Comparison of ENCODE assay signal across 21 cellular contexts in the genomic region with DNA sequence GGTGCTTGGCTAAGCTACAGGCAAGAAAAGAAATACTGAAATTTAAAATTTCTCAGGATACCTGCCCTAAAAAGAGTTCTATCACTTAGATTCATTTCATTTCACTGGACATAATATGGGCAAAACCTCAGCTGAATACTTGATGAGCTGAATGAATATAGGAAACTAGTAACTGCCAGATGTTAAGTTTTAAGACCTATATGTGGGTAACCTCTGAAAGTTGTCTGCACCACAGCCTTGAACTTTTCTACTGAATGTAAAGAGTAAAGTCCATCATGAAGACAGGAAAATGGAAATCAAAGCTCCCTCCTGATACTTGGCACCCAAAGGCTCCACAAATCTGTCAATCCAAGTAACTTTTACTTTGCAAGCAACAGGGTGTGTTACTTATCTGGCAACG. TPM values are rescaled to one million over a fixed set of nuclear protein-coding genes. Genes with fewer than 3 reads are reported as not detected.
A peak's percentile ranks its signal among the peaks of the same experiment; 100 is the strongest.
DNase-seq lines count a peak whose midpoint lies in the region; ATAC-seq and TF ChIP-seq lines count a peak whose summit lies in the region.
"Had no signal": no experiment of that assay in that cellular context is flagged by ENCODE, and none has a peak within 500 bp of the region (broad histone marks: within the 10 kb centered on the region; RNA-seq: fewer than 3 reads in every experiment).

No MANE protein-coding gene starts in this region.

- H3K4me3 Mint-ChIP-seq in activated T-helper 17 cell treated with anti-CD3 and anti-CD28 coated beads, Interleukin-2, amount 50 U/mL, for 72 hours: no peak overlapping the region

- H3K36me3 Mint-ChIP-seq in activated T-helper 17 cell treated with anti-CD3 and anti-CD28 coated beads, Interleukin-2, amount 50 U/mL, for 72 hours (ENCODE audit: low read depth): peaks cover 37% of the 10 kb centered on the region

- H3K27me3 ChIP-seq in heart right ventricle (no peaks in the 10 kb centered on the region), subcutaneous abdominal adipose tissue (ENCODE audit: control insufficient read depth in 5 of 5, insufficient read depth in 4 of 5, low read length in 5 of 5) (no peaks in the 10 kb centered on the region)
- H3K27me3 ChIP-seq: SJSA1 had no signal

- H3K27ac Mint-ChIP-seq in activated T-helper 17 cell treated with anti-CD3 and anti-CD28 coated beads, Interleukin-2, amount 50 U/mL, for 72 hours: no peak overlapping the region

- no peak for TF ChIP-seq CTCF in heart right ventricle (IDR thresholded peaks at IDR 0.05)
- no peak for TF ChIP-seq CTCF in mucosa of descending colon (IDR thresholded peaks at IDR 0.05)

- no peaks in the 10 kb centered on the region for H3K9me3 Mint-ChIP-seq in activated T-helper 17 cell treated with anti-CD3 and anti-CD28 coated beads, Interleukin-2, amount 50 U/mL, for 72 hours

- H3K36me3 ChIP-seq in heart right ventricle (no peaks in the 10 kb centered on the region), mucosa of descending colon (ENCODE audit: low read depth) (no peaks in the 10 kb centered on the region), subcutaneous abdominal adipose tissue (ENCODE audit: control insufficient read depth in 5 of 5, insufficient read depth in 5 of 5, low read length in 5 of 5) (no peaks in the 10 kb centered on the region)
- H3K36me3 ChIP-seq: SJSA1 had no signal

- H3K9me3 ChIP-seq in heart right ventricle: no peaks in the 10 kb centered on the region
- H3K9me3 ChIP-seq in mucosa of descending colon: no peaks in the 10 kb centered on the region
- H3K9me3 ChIP-seq in subcutaneous abdominal adipose tissue (ENCODE audit: control insufficient read depth in 5 of 5, low read length in 5 of 5): no peaks in the 10 kb centered on the region
- H3K9me3 ChIP-seq: SJSA1 had no signal

- intact Hi-C loops in heart right ventricle (cut with DNase I) (loop anchor here in 2 of 10 donors (1.0 to 5.0 kb wide), 2 partner anchors 40 to 72 kb away; no protein-coding TSS in a partner anchor), Right ventricle myocardium superior (cut with DNase I) (no loop called here), mucosa of descending colon (cut with DNase I, micrococcal nuclease) (no loop called here)

- no peak for ATAC-seq in heart right ventricle
- no peak for ATAC-seq in Right ventricle myocardium superior (ENCODE audit: poor library complexity)
- ATAC-seq in activated T-helper 17 cell treated with anti-CD3 and anti-CD28 coated beads, Interleukin-2, amount 50 U/mL, for 72 hours (replicated peaks): peak; percentile 57
- ATAC-seq in mucosa of descending colon: peak; percentile 4
- ATAC-seq: PC-3 had no signal

- H3K4me3 ChIP-seq in heart right ventricle (no peak overlapping the region), mucosa of descending colon (no peak overlapping the region), subcutaneous abdominal adipose tissue (ENCODE audit: low read depth in 1 of 5, low read length in 5 of 5) (no peak overlapping the region)
- H3K4me3 ChIP-seq: SJSA1 had no signal

- H3K9ac ChIP-seq in subcutaneous abdominal adipose tissue (ENCODE audit: low read length in 5 of 5): no peak overlapping the region

- H3K4me1 Mint-ChIP-seq in activated T-helper 17 cell treated with anti-CD3 and anti-CD28 coated beads, Interleukin-2, amount 50 U/mL, for 72 hours: peaks cover 12% of the 10 kb centered on the region

- H3K27me3 Mint-ChIP-seq in activated T-helper 17 cell treated with anti-CD3 and anti-CD28 coated beads, Interleukin-2, amount 50 U/mL, for 72 hours: no peaks in the 10 kb centered on the region

- DNase-seq in heart right ventricle: no peak
- no peak for DNase-seq in Right ventricle myocardium superior
- no peak for DNase-seq in mucosa of descending colon
- DNase-seq in NCI-H2196 treated with DMSO at 0.1 percent for 48 hours (lab: John Stamatoyannopoulos, UW; ENCODE audit: unreplicated experiment): no peak
- DNase-seq in T1000 (lab: John Stamatoyannopoulos, UW): no peak
- no peak for DNase-seq in HT-29 (ENCODE audit: low spot score)
- DNase-seq: Calu3, DMS79 treated with DMSO at 0.1 percent for 48 hours, HCEC 1CT, IMR-90, KG1, NCI-H1092, NCI-H1417 treated with DMSO at 0.1 percent for 48 hours, NCI-H1694 treated with DMSO at 0.1 percent for 48 hours, NCI-H2081, NCI-H226, NCI-H510A treated with DMSO at 0.1 percent for 48 hours, PC-3 had no signal

- H3K27ac ChIP-seq in heart right ventricle: peak overlapping the region in 8 of 10 donors; percentile 33 to 83 (median 60)
- peak overlapping the region; percentile 32 for H3K27ac ChIP-seq in subcutaneous abdominal adipose tissue (ENCODE audit: low read depth, low read length)
- H3K27ac ChIP-seq: SJSA1 had no signal

- WGBS in heart right ventricle, 2 donors: 68 to 86% methylated on average over 1 of the region's 1 CpG

- peaks cover 17 to 57% (median 36%) of the 10 kb centered on the region in 9 donors for H3K4me1 ChIP-seq in heart right ventricle
- H3K4me1 ChIP-seq in mucosa of descending colon (ENCODE audit: low read depth): peaks cover 17% of the 10 kb centered on the region
- H3K4me1 ChIP-seq in subcutaneous abdominal adipose tissue (ENCODE audit: control insufficient read depth in 5 of 5, insufficient read depth in 5 of 5, low read length in 5 of 5): peaks cover 6 to 33% (median 13%) of the 10 kb centered on the region in 5 donors
- H3K4me1 ChIP-seq: SJSA1 had no signal

RNA-seq across cellular contexts. Expression of a gene that starts 50.8 kb away (rescaled TPM):
- total RNA-seq in heart right ventricle (10 to 100 TPM in 7 of 10 donors, 1 to 10 TPM in 3; 3.5 to 37.5 (median 12.1) TPM), Right ventricle myocardium superior (19.3 TPM), mucosa of descending colon (10 to 100 TPM in 2 of 3 donors, 1 to 10 TPM in 1; 6.0 to 28.9 (median 13.5) TPM)
- polyA plus RNA-seq in heart right ventricle: 10 to 100 TPM in 1 of 2 donors, 1 to 10 TPM in 1; 8.3 to 14.3 TPM
- total RNA-seq in activated T-helper 17 cell treated with anti-CD3 and anti-CD28 coated beads, Interleukin-2, amount 50 U/mL, for 72 hours: 10 to 100 TPM; 22.8 to 24.4 TPM
- 0.31 and 0.55 TPM in 2 replicates for total RNA-seq in HT-29 (2014; rRNA removed; shearing (Covaris generic))

Comparison
In these comparisons a context has a peak if more than half of its experiments do, and no peak if none do; other contexts are left out.
1. ATAC-seq: peak in activated T-helper 17 cell treated with anti-CD3 and anti-CD28 coated beads, Interleukin-2, amount 50 U/mL, for 72 hours (single experiment) and mucosa of descending colon (single experiment); none in heart right ventricle (0 of 8) and Right ventricle myocardium superior (single experiment).